9 cellular contexts compared by ENCODE assay signal in the genomic region with DNA sequence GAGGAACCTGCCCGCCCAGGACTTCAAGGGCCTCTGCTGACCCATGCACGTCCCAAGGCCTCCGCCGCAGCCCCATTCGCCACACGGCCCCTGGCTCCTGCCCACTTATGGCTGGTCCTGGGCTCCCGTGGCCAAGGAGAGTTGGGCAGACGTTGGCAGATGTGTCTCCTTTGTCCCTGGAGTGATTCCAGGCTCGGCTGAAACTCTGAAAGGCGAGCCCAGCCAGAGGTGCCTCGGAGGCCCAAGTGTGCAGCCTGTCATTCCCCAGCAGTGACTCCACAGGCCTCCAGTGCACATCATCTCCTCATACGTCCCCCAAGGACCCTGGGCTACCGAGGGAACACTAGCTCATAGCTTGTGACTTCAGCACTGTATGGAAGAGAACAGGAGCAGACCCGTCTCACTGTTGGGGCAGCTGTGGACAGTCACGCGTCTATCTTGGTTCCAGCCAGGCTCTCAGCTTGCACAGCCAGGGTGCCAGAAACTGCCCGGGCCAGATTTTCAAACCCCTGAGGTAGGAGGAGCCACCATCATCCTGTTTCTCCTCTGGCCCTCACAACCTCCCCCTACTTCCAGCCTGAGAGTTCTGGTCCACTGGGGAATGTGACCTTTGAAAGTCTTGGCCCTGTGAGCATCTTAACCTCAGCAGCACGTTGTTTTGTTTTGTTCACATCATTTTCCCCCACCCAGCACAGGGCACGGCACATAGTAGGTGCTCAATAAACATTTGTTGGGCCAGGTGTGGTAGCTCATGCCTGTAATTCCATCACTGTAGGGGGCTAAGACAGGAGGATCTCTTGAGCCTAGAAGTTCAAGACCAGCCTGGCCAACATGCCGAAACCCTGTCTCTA. TPM values are rescaled to one million over a fixed set of nuclear protein-coding genes. Genes with fewer than 3 reads are reported as not detected.
DNase-seq lines count a peak whose midpoint lies in the region; ATAC-seq and TF ChIP-seq lines count a peak whose summit lies in the region.
"Had no signal": no experiment of that assay in that cellular context is flagged by ENCODE, and none has a peak within 500 bp of the region (broad histone marks: within the 10 kb centered on the region; RNA-seq: fewer than 3 reads in every experiment).

No MANE protein-coding gene starts in this region.

- H3K4me1 ChIP-seq in upper lobe of right lung, result peaks cover 67% of the 10 kb centered on the region

- no peaks in the 10 kb centered on the region for H3K27me3 ChIP-seq in upper lobe of right lung
- H3K27me3 ChIP-seq: neutrophil had no signal

- peak overlapping the region; percentile 37 for H3K4me3 ChIP-seq in upper lobe of right lung

- H3K27ac Mint-ChIP-seq in dendritic cell treated with granulocyte-macrophage colony-stimulating factor and Interleukin-4, amounts not matched to agents 40 ng/mL and 50 ng/mL, for 4 days, result peak overlapping the region; percentile 97

- peak; percentile 0 for ATAC-seq in upper lobe of right lung
- no peak for ATAC-seq in activated CD4-positive, CD25-positive, alpha-beta regulatory T cell treated with anti-CD3 and anti-CD28 coated beads, Interleukin-2, amount 50 U/mL, for 24 hours

- intact Hi-C loops in dendritic cell treated with granulocyte-macrophage colony-stimulating factor and Interleukin-4, amounts not matched to agents 40 ng/mL and 50 ng/mL, for 4 days (cut with micrococcal nuclease), result loop anchor here (10.0 kb wide), 1 partner anchor 48 kb away; the partner anchor contains the start of gene PSMA6
- intact Hi-C loops in upper lobe of right lung (cut with DNase I), result no loop called here

- no peaks in the 10 kb centered on the region for H3K9me3 Mint-ChIP-seq in dendritic cell treated with granulocyte-macrophage colony-stimulating factor and Interleukin-4, amounts not matched to agents 40 ng/mL and 50 ng/mL, for 4 days

- TF ChIP-seq CTCF in upper lobe of right lung (IDR thresholded peaks at IDR 0.05), result no peak

- H3K4me1 Mint-ChIP-seq in dendritic cell treated with granulocyte-macrophage colony-stimulating factor and Interleukin-4, amounts not matched to agents 40 ng/mL and 50 ng/mL, for 4 days (ENCODE audit: low read depth), result peaks cover 74% of the 10 kb centered on the region

- H3K27ac ChIP-seq in upper lobe of right lung, result peak overlapping the region; percentile 94

- no peaks in the 10 kb centered on the region for H3K9me3 ChIP-seq in upper lobe of right lung
- H3K9me3 ChIP-seq: neutrophil had no signal

- H3K36me3 Mint-ChIP-seq in dendritic cell treated with granulocyte-macrophage colony-stimulating factor and Interleukin-4, amounts not matched to agents 40 ng/mL and 50 ng/mL, for 4 days (ENCODE audit: low read depth), result no peaks in the 10 kb centered on the region

- no peaks in the 10 kb centered on the region for H3K27me3 Mint-ChIP-seq in dendritic cell treated with granulocyte-macrophage colony-stimulating factor and Interleukin-4, amounts not matched to agents 40 ng/mL and 50 ng/mL, for 4 days

- peak overlapping the region; percentile 59 for H3K4me3 Mint-ChIP-seq in dendritic cell treated with granulocyte-macrophage colony-stimulating factor and Interleukin-4, amounts not matched to agents 40 ng/mL and 50 ng/mL, for 4 days

- H3K36me3 ChIP-seq in upper lobe of right lung, result no peaks in the 10 kb centered on the region
- H3K36me3 ChIP-seq: neutrophil had no signal

- DNase-seq in NCI-H524 (lab: John Stamatoyannopoulos, UW), result peak; percentile 53 to 72
- no peak for DNase-seq in NCI-H524 treated with DMSO at 0.1 percent for 48 hours (lab: John Stamatoyannopoulos, UW)
- DNase-seq in midbrain (lab: John Stamatoyannopoulos, UW), result peak; percentile 74
- no peak for DNase-seq in upper lobe of right lung
- DNase-seq in foreskin melanocyte, result no peak
- DNase-seq in NCI-H1048 (lab: John Stamatoyannopoulos, UW), result no peak

RNA-seq across cellular contexts. Expression of gene PSMA6, which starts 50.2 kb away (rescaled TPM):
- total RNA-seq in upper lobe of right lung, result 157 TPM

Comparison
In these comparisons a context has a peak if more than half of its experiments do, and no peak if none do; other contexts are left out.
1. DNase-seq: peak in NCI-H524 (2 of 2) and midbrain (single experiment); none in NCI-H524 treated with DMSO at 0.1 percent for 48 hours (single experiment), upper lobe of right lung (single experiment), foreskin melanocyte (single experiment) and NCI-H1048 (single experiment).